Comparison of ENCODE assay signal across 17 cellular contexts in the genomic region with DNA sequence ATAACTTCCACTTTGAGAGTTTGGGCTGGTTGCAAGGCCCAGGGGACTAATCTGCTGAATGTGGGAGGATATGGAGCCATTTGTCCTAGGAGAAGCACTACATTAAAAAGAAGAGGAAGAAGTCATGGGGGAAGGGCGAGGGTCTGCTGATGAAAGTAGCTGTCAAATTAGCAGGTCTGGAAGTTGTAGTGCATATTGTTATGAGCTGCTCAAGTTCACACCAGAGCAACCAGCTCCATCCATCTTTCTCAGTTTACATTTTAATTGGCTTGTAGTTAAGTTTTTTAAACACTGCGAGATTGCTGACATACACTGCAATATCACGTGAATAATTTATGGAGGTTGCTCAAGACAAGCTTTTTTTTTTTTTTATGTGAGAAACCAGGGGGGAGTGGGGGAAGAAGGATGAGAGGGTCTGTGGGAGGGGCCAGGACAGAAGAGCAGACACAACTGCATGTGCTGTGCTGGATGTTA.
"Had no signal": no experiment of that assay in that cellular context is flagged by ENCODE, and none has a peak within 500 bp of the region (broad histone marks: within the 10 kb centered on the region; RNA-seq: fewer than 3 reads in every experiment).

No MANE protein-coding gene starts in this region.

- H3K27ac Mint-ChIP-seq: activated CD4-positive, alpha-beta memory T cell treated with anti-CD3 and anti-CD28 coated beads, Interleukin-2, amount 10 ng/mL, durations not matched to agents 7 days and 5 days; activated naive CD8-positive, alpha-beta T cell treated with anti-CD3 and anti-CD28 coated beads, Interleukin-2, amount 50 U/mL, for 24 hours; endodermal cell; naive thymus-derived CD8-positive, alpha-beta T cell; stimulated activated memory B cell treated with anti-CD40 and anti-IgM and Interleukin-4, amounts not matched to agents 10 μg/mL and 1 μg/mL and 100 μg/mL, for 72 hours had no signal

- H3K36me3 ChIP-seq: ascending aorta, spleen, tibial nerve had no signal

- H3K27me3 ChIP-seq: ascending aorta, spleen, tibial nerve had no signal

- H3K4me1 ChIP-seq: spleen had no signal

- H3K4me3 ChIP-seq: ascending aorta, mucosa of descending colon, spleen, tibial nerve had no signal

- H3K36me3 Mint-ChIP-seq: naive thymus-derived CD8-positive, alpha-beta T cell; stimulated activated memory B cell treated with anti-CD40 and anti-IgM and Interleukin-4, amounts not matched to agents 10 μg/mL and 1 μg/mL and 100 μg/mL, for 72 hours had no signal

- DNase-seq: activated CD4-positive, alpha-beta memory T cell treated with anti-CD3 and anti-CD28 coated beads, Interleukin-2, amount 10 ng/mL, durations not matched to agents 7 days and 5 days; activated CD4-positive, CD25-positive, alpha-beta regulatory T cell treated with anti-CD3 and anti-CD28 coated beads, Interleukin-2, amount 50 U/mL, for 72 hours; activated naive CD4-positive, alpha-beta T cell; activated naive CD8-positive, alpha-beta T cell treated with anti-CD3 and anti-CD28 coated beads, Interleukin-2, amount 50 U/mL, for 24 hours; activated T-cell treated with anti-CD3 and anti-CD28 coated beads, Interleukin-2, amount 50 U/mL, for 48 hours; endodermal cell; left colon; mammary epithelial cell; mucosa of descending colon; naive thymus-derived CD8-positive, alpha-beta T cell; spleen; stimulated activated CD4-positive, alpha-beta T cell treated with anti-CD3 and anti-CD28 coated beads, Interleukin-1b, Interleukin-23, amount 100 ng/mL, for 48 hours had no signal

- H3K4me1 Mint-ChIP-seq: activated CD4-positive, alpha-beta memory T cell treated with anti-CD3 and anti-CD28 coated beads, Interleukin-2, amount 10 ng/mL, durations not matched to agents 7 days and 5 days; activated naive CD8-positive, alpha-beta T cell treated with anti-CD3 and anti-CD28 coated beads, Interleukin-2, amount 50 U/mL, for 24 hours; naive thymus-derived CD8-positive, alpha-beta T cell; stimulated activated memory B cell treated with anti-CD40 and anti-IgM and Interleukin-4, amounts not matched to agents 10 μg/mL and 1 μg/mL and 100 μg/mL, for 72 hours had no signal

- H3K4me3 Mint-ChIP-seq: activated CD4-positive, alpha-beta memory T cell treated with anti-CD3 and anti-CD28 coated beads, Interleukin-2, amount 10 ng/mL, durations not matched to agents 7 days and 5 days; activated naive CD8-positive, alpha-beta T cell treated with anti-CD3 and anti-CD28 coated beads, Interleukin-2, amount 50 U/mL, for 24 hours; endodermal cell; naive thymus-derived CD8-positive, alpha-beta T cell; stimulated activated memory B cell treated with anti-CD40 and anti-IgM and Interleukin-4, amounts not matched to agents 10 μg/mL and 1 μg/mL and 100 μg/mL, for 72 hours had no signal

- H3K9me3 Mint-ChIP-seq: activated CD4-positive, alpha-beta memory T cell treated with anti-CD3 and anti-CD28 coated beads, Interleukin-2, amount 10 ng/mL, durations not matched to agents 7 days and 5 days; activated naive CD8-positive, alpha-beta T cell treated with anti-CD3 and anti-CD28 coated beads, Interleukin-2, amount 50 U/mL, for 24 hours; endodermal cell; naive thymus-derived CD8-positive, alpha-beta T cell; stimulated activated memory B cell treated with anti-CD40 and anti-IgM and Interleukin-4, amounts not matched to agents 10 μg/mL and 1 μg/mL and 100 μg/mL, for 72 hours had no signal

- H3K9me3 ChIP-seq: ascending aorta, mucosa of descending colon had no signal

- ATAC-seq: activated naive CD8-positive, alpha-beta T cell treated with anti-CD3 and anti-CD28 coated beads, Interleukin-2, amount 50 U/mL, for 24 hours; esophagus mucosa; left colon; mucosa of descending colon; naive thymus-derived CD8-positive, alpha-beta T cell; sciatic nerve; stimulated activated memory B cell treated with anti-CD40 and anti-IgM and Interleukin-4, amounts not matched to agents 10 μg/mL and 1 μg/mL and 100 μg/mL, for 72 hours had no signal

- H3K27ac ChIP-seq: ascending aorta, spleen, tibial nerve had no signal

- H3K27me3 Mint-ChIP-seq: activated CD4-positive, alpha-beta memory T cell treated with anti-CD3 and anti-CD28 coated beads, Interleukin-2, amount 10 ng/mL, durations not matched to agents 7 days and 5 days; activated naive CD8-positive, alpha-beta T cell treated with anti-CD3 and anti-CD28 coated beads, Interleukin-2, amount 50 U/mL, for 24 hours; naive thymus-derived CD8-positive, alpha-beta T cell; stimulated activated memory B cell treated with anti-CD40 and anti-IgM and Interleukin-4, amounts not matched to agents 10 μg/mL and 1 μg/mL and 100 μg/mL, for 72 hours had no signal
